In the genomic region with DNA sequence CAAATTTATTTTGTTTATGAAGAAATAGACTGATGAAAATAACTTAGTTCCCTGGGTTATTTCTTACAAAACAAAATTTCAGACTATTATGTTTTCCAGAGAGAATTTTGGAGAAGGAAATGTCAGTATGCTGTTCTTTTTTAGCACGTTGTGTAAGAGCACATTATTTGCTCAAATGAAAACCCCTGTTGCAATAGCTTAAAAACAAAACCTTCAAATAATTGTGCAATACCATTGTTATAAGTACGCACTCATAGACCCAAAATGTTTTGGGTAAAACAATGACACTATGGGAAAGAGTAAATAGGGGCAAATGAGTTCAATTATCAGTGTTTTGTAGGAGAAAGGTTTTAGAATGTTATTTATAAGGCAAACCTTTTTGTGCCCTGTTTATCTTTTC, we compare ENCODE assay signal across 1 cellular context.
A peak's percentile ranks its signal among the peaks of the same experiment; 100 is the strongest.
TF ChIP-seq lines count a peak whose summit lies in the region.

No MANE protein-coding gene starts in this region.

TF ChIP-seq in HepG2, 621 proteins besides CTCF, POLR2A, EP300 and RAD21 (continued from another document and continues in another):
- TF ChIP-seq AHDC1 (CRISPR knock-in tag; IDR thresholded peaks at IDR 0.05; ENCODE audit: borderline replicate concordance) = peak; percentile 68; the same call in 1 of the 2 replicates
- TF ChIP-seq, protein P1, sequence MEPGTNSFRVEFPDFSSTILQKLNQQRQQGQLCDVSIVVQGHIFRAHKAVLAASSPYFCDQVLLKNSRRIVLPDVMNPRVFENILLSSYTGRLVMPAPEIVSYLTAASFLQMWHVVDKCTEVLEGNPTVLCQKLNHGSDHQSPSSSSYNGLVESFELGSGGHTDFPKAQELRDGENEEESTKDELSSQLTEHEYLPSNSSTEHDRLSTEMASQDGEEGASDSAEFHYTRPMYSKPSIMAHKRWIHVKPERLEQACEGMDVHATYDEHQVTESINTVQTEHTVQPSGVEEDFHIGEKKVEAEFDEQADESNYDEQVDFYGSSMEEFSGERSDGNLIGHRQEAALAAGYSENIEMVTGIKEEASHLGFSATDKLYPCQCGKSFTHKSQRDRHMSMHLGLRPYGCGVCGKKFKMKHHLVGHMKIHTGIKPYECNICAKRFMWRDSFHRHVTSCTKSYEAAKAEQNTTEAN (CRISPR knock-in tag; conservative IDR thresholded peaks at IDR 0.05) = peak; percentile 60; the same call in 1 of the 2 replicates
- peak; percentile 44; the same call in 1 of the 2 replicates for TF ChIP-seq MIXL1 (CRISPR knock-in tag; IDR thresholded peaks at IDR 0.05)
- peak; percentile 65; the same call in 1 of the 2 replicates for TF ChIP-seq BCL6 (CRISPR knock-in tag; IDR thresholded peaks at IDR 0.05)
- TF ChIP-seq CC2D1A (CRISPR knock-in tag; IDR thresholded peaks at IDR 0.05) = no peak
- no peak for TF ChIP-seq NR1H2 (CRISPR knock-in tag; IDR thresholded peaks at IDR 0.05; ENCODE audit: borderline replicate concordance, low read depth)
- TF ChIP-seq PPARG (CRISPR knock-in tag; conservative IDR thresholded peaks at IDR 0.05) = peak; percentile 84
- 0 out of 2 replicates have a peak, but pooled peaks have one; percentile 19 for TF ChIP-seq SIX1 (CRISPR knock-in tag; IDR thresholded peaks at IDR 0.05; ENCODE audit: borderline replicate concordance)
- TF ChIP-seq KLF9 (CRISPR knock-in tag; IDR thresholded peaks at IDR 0.05; ENCODE audit: low read depth) = peak; percentile 65; the same call in 1 of the 2 replicates
- no peak for TF ChIP-seq HDAC6 (IDR thresholded peaks at IDR 0.05; ENCODE audit: low read depth, low read length)
- TF ChIP-seq FOXA1 (IDR thresholded peaks at IDR 0.05) = no peak
- TF ChIP-seq FOXA1 (CRISPR knock-in tag; IDR thresholded peaks at IDR 0.05) = peak; percentile 37; the same call in 1 of the 2 replicates
- TF ChIP-seq, protein P2, sequence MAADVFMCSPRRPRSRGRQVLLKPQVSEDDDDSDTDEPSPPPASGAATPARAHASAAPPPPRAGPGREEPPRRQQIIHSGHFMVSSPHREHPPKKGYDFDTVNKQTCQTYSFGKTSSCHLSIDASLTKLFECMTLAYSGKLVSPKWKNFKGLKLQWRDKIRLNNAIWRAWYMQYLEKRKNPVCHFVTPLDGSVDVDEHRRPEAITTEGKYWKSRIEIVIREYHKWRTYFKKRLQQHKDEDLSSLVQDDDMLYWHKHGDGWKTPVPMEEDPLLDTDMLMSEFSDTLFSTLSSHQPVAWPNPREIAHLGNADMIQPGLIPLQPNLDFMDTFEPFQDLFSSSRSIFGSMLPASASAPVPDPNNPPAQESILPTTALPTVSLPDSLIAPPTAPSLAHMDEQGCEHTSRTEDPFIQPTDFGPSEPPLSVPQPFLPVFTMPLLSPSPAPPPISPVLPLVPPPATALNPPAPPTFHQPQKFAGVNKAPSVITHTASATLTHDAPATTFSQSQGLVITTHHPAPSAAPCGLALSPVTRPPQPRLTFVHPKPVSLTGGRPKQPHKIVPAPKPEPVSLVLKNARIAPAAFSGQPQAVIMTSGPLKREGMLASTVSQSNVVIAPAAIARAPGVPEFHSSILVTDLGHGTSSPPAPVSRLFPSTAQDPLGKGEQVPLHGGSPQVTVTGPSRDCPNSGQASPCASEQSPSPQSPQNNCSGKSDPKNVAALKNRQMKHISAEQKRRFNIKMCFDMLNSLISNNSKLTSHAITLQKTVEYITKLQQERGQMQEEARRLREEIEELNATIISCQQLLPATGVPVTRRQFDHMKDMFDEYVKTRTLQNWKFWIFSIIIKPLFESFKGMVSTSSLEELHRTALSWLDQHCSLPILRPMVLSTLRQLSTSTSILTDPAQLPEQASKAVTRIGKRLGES (CRISPR knock-in tag; IDR thresholded peaks at IDR 0.05; ENCODE audit: borderline replicate concordance) = no peak
- TF ChIP-seq KLF6 (CRISPR knock-in tag; IDR thresholded peaks at IDR 0.05) = 0 out of 2 replicates have a peak, but pooled peaks have one; percentile 34
- no peak for TF ChIP-seq AGO1 (IDR thresholded peaks at IDR 0.05; ENCODE audit: low read depth, low read length, poor library complexity, severe bottlenecking)
- TF ChIP-seq KDM1A (CRISPR knock-in tag; IDR thresholded peaks at IDR 0.05) = no peak
- TF ChIP-seq FOXK1 (CRISPR knock-in tag; IDR thresholded peaks at IDR 0.05; ENCODE audit: borderline replicate concordance, low read depth) = 0 out of 2 replicates have a peak, but pooled peaks have one; percentile 29
- TF ChIP-seq HOXA5 (CRISPR knock-in tag; IDR thresholded peaks at IDR 0.05) = peak; percentile 19; the same call in 1 of the 2 replicates
- no peak for TF ChIP-seq RXRA (CRISPR knock-in tag; IDR thresholded peaks at IDR 0.05)
- no peak for TF ChIP-seq ZNF382 (CRISPR knock-in tag; IDR thresholded peaks at IDR 0.05; ENCODE audit: borderline replicate concordance)
- peak; percentile 79; the same call in 1 of the 2 replicates for TF ChIP-seq TARDBP (CRISPR knock-in tag; IDR thresholded peaks at IDR 0.05)
- TF ChIP-seq HDAC2 (CRISPR knock-in tag; IDR thresholded peaks at IDR 0.05) = peak; percentile 75
- 0 out of 2 replicates have a peak, but pooled peaks have one; percentile 33 for TF ChIP-seq ZNF800 (CRISPR knock-in tag; IDR thresholded peaks at IDR 0.05)
- TF ChIP-seq ISL2 (CRISPR knock-in tag; IDR thresholded peaks at IDR 0.05) = peak; percentile 71
- peak; percentile 98 for TF ChIP-seq LCORL (IDR thresholded peaks at IDR 0.05)
- peak; percentile 98 for TF ChIP-seq LCORL (CRISPR knock-in tag; IDR thresholded peaks at IDR 0.05)
- TF ChIP-seq THRA (CRISPR knock-in tag; IDR thresholded peaks at IDR 0.05; ENCODE audit: borderline replicate concordance) = peak; percentile 72; the same call in 1 of the 2 replicates
- peak; percentile 23; the same call in 1 of the 2 replicates for TF ChIP-seq NR2F6 (IDR thresholded peaks at IDR 0.05)
- no peak; the same call in 1 of the 2 replicates for TF ChIP-seq NR2F6 (CRISPR knock-in tag; IDR thresholded peaks at IDR 0.05)
- TF ChIP-seq NCOA2 (CRISPR knock-in tag; IDR thresholded peaks at IDR 0.05) = peak; percentile 65
- TF ChIP-seq, protein P3, sequence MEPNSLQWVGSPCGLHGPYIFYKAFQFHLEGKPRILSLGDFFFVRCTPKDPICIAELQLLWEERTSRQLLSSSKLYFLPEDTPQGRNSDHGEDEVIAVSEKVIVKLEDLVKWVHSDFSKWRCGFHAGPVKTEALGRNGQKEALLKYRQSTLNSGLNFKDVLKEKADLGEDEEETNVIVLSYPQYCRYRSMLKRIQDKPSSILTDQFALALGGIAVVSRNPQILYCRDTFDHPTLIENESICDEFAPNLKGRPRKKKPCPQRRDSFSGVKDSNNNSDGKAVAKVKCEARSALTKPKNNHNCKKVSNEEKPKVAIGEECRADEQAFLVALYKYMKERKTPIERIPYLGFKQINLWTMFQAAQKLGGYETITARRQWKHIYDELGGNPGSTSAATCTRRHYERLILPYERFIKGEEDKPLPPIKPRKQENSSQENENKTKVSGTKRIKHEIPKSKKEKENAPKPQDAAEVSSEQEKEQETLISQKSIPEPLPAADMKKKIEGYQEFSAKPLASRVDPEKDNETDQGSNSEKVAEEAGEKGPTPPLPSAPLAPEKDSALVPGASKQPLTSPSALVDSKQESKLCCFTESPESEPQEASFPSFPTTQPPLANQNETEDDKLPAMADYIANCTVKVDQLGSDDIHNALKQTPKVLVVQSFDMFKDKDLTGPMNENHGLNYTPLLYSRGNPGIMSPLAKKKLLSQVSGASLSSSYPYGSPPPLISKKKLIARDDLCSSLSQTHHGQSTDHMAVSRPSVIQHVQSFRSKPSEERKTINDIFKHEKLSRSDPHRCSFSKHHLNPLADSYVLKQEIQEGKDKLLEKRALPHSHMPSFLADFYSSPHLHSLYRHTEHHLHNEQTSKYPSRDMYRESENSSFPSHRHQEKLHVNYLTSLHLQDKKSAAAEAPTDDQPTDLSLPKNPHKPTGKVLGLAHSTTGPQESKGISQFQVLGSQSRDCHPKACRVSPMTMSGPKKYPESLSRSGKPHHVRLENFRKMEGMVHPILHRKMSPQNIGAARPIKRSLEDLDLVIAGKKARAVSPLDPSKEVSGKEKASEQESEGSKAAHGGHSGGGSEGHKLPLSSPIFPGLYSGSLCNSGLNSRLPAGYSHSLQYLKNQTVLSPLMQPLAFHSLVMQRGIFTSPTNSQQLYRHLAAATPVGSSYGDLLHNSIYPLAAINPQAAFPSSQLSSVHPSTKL (CRISPR knock-in tag; IDR thresholded peaks at IDR 0.05) = peak; percentile 95
- TF ChIP-seq CEBPB (IDR thresholded peaks at IDR 0.05; ENCODE audit: borderline replicate concordance, low read depth, low read length) = peak; percentile 99
- TF ChIP-seq ZNF264 (CRISPR knock-in tag; IDR thresholded peaks at IDR 0.05) = peak; percentile 67; the same call in 1 of the 2 replicates
- TF ChIP-seq RELA (CRISPR knock-in tag; IDR thresholded peaks at IDR 0.05) = no peak
- no peak for TF ChIP-seq ZNF441 (CRISPR knock-in tag; IDR thresholded peaks at IDR 0.05; ENCODE audit: borderline replicate concordance)
- TF ChIP-seq SMAD3 (CRISPR knock-in tag; IDR thresholded peaks at IDR 0.05) = peak; percentile 50; the same call in 1 of the 2 replicates
- TF ChIP-seq MED1 (CRISPR knock-in tag; IDR thresholded peaks at IDR 0.05) = peak; percentile 37; the same call in 1 of the 2 replicates
- TF ChIP-seq KAT2B (IDR thresholded peaks at IDR 0.05; ENCODE audit: borderline replicate concordance, low read depth, low read length) = no peak
